ENCODE assay signal across 8 cellular contexts in the genomic region with DNA sequence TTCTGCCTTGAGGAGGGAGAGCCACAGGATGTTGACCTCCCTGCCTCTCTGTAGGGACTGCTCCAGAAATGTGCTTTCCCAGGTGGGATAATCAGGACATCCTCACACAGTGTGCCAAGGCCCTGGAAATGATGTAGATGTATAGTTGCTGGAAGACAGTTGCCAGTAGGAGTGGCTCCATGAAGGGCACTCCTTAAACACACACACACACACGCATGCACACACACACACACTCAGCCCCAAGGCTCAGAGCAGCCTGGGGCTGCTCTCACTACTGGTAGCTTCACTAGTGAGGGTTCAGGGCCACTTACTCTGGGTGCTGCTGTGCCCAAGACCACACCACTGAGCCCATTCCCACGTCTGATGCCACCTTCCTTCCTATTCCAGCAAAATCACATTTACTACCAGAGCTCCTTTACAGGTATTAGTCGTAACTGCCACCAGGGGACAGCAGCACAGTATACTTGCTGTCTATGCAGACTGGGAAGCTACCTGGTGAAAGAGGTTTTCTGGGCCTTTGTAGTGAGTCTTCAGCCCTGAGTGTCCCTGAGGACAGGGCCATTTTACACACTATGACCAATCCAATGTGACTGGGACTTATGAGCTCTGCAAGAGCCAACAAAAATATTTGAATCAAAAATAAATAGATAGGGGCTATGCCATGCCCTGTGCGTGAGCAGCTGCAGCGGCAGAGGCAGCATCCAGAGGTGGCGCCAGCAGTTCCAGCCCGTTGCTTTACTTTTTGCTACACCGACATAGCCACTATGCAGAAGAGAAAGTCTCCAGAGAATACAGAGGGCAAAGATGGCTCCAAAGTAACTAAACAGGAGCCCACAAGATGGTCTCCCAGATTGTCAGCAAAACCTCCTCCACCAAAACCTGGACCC. TPM values are rescaled to one million over a fixed set of nuclear protein-coding genes. Genes with fewer than 3 reads are reported as not detected.
DNase-seq lines count a peak whose midpoint lies in the region; ATAC-seq and TF ChIP-seq lines count a peak whose summit lies in the region.

No MANE protein-coding gene starts in this region.

- no peaks in the 10 kb centered on the region for H3K27me3 Mint-ChIP-seq in activated T-helper 17 cell treated with anti-CD3 and anti-CD28 coated beads, Interleukin-2, amount 50 U/mL, for 72 hours

- H3K4me3 ChIP-seq in LNCaP clone FGC (ENCODE audit: low read depth, low read length) (no peak overlapping the region), mesendoderm (ENCODE audit: low read length) (no peak overlapping the region)

- DNase-seq in GM10248 (ENCODE audit: extremely low spot score) (peak; percentile 23), LNCaP clone FGC (ENCODE audit: low read depth) (no peak), mesendoderm (peak; percentile 2), CD1c-positive myeloid dendritic cell (ENCODE audit: extremely low spot score) (no peak), Kasumi-1 (lab: John Stamatoyannopoulos, UW) (no peak)

- no peak overlapping the region for H2BK15ac ChIP-seq in mesendoderm (replicated peaks; ENCODE audit: low read depth)

- H3K56ac ChIP-seq in mesendoderm (ENCODE audit: low read length) = no peak overlapping the region

- no peak overlapping the region for H3K4me2 ChIP-seq in mesendoderm (ENCODE audit: low read length)

- H2AK5ac ChIP-seq in mesendoderm (ENCODE audit: low read length) = no peak overlapping the region

- POLR2A ChIA-PET in GM10248 (lab: Yijun Ruan, JAX) = no interaction called here

- no peaks in the 10 kb centered on the region for H3K79me2 ChIP-seq in mesendoderm (ENCODE audit: control insufficient read depth, insufficient read depth, low read length)

- H3K36me3 Mint-ChIP-seq in activated T-helper 17 cell treated with anti-CD3 and anti-CD28 coated beads, Interleukin-2, amount 50 U/mL, for 72 hours (ENCODE audit: low read depth) = no peaks in the 10 kb centered on the region

- no peak overlapping the region for H3K4me3 Mint-ChIP-seq in activated T-helper 17 cell treated with anti-CD3 and anti-CD28 coated beads, Interleukin-2, amount 50 U/mL, for 72 hours

- H3K27me3 ChIP-seq in mesendoderm (ENCODE audit: insufficient read depth, low read length, poor library complexity) = no peaks in the 10 kb centered on the region

- H3K4ac ChIP-seq in mesendoderm (ENCODE audit: low read depth, low read length) = no peak overlapping the region

- H4K5ac ChIP-seq in mesendoderm (ENCODE audit: low read length) = no peak overlapping the region

- no peak overlapping the region for H3K27ac ChIP-seq in mesendoderm (ENCODE audit: low read depth, low read length)

- no peak overlapping the region for H2BK120ac ChIP-seq in mesendoderm (ENCODE audit: low read depth, low read length)

- H3K27ac Mint-ChIP-seq in activated T-helper 17 cell treated with anti-CD3 and anti-CD28 coated beads, Interleukin-2, amount 50 U/mL, for 72 hours = no peak overlapping the region

- H3K4me1 ChIP-seq in mesendoderm (ENCODE audit: control insufficient read depth, low read depth, low read length) = no peaks in the 10 kb centered on the region

- H3K9me3 Mint-ChIP-seq in activated T-helper 17 cell treated with anti-CD3 and anti-CD28 coated beads, Interleukin-2, amount 50 U/mL, for 72 hours = no peaks in the 10 kb centered on the region

- H2BK5ac ChIP-seq in mesendoderm (ENCODE audit: low read length) = no peak overlapping the region

- no peak overlapping the region for H3K23ac ChIP-seq in mesendoderm (ENCODE audit: low read length)

- no peak overlapping the region for H3K9ac ChIP-seq in mesendoderm (ENCODE audit: low read length)

- H3K18ac ChIP-seq in mesendoderm (ENCODE audit: low read length) = no peak overlapping the region

- H3K36me3 ChIP-seq in mesendoderm (ENCODE audit: control insufficient read depth, insufficient read depth, low read length) = no peaks in the 10 kb centered on the region

- CTCF ChIA-PET in GM10248 (lab: Yijun Ruan, JAX) = interaction anchor here (0.7 to 2.4 kb wide), 7 partner anchors 9 to 60 kb away, joined by 3 to 24 read pairs (median 3); no protein-coding TSS in a partner anchor

- H4K8ac ChIP-seq in mesendoderm (ENCODE audit: low read depth, low read length) = no peak overlapping the region

- H3K79me1 ChIP-seq in mesendoderm (ENCODE audit: low read length) = no peaks in the 10 kb centered on the region

- ATAC-seq in activated T-helper 17 cell treated with anti-CD3 and anti-CD28 coated beads, Interleukin-2, amount 50 U/mL, for 72 hours (replicated peaks) = peak; percentile 35
- ATAC-seq in GM19452 (IDR thresholded peaks at IDR 0.05; ENCODE audit: unreplicated experiment) (no peak), GM18520 (IDR thresholded peaks at IDR 0.05; ENCODE audit: unreplicated experiment) (no peak)

- H3K4me1 Mint-ChIP-seq in activated T-helper 17 cell treated with anti-CD3 and anti-CD28 coated beads, Interleukin-2, amount 50 U/mL, for 72 hours = peaks cover 11% of the 10 kb centered on the region

- WGBS in mesendoderm (ENCODE audit: extremely low coverage, insufficient coverage, low lambda C conversion rate) = no CpG with 5 or more reads among the region's 8 CpGs

- peak; percentile 0 for TF ChIP-seq CTCF in GM10248 (IDR thresholded peaks at IDR 0.05; ENCODE audit: control extremely low read depth, extremely low read depth, low read depth, missing control alignments)
- peak; percentile 76 for TF ChIP-seq CTCF in LNCaP clone FGC (IDR thresholded peaks at IDR 0.05; ENCODE audit: control insufficient read depth, extremely low read depth, insufficient read depth)

RNA-seq across cellular contexts. Expression of a gene that starts 15.0 kb away (rescaled TPM):
- not detected for total RNA-seq in activated T-helper 17 cell treated with anti-CD3 and anti-CD28 coated beads, Interleukin-2, amount 50 U/mL, for 72 hours
- not detected for polyA plus RNA-seq in mesendoderm (2013, experiment 1 of 2)
- not detected for polyA plus RNA-seq in mesendoderm (2013, experiment 2 of 2)

RNA-seq across cellular contexts. Expression of a gene that starts 39.2 kb away (rescaled TPM):
- not detected for total RNA-seq in activated T-helper 17 cell treated with anti-CD3 and anti-CD28 coated beads, Interleukin-2, amount 50 U/mL, for 72 hours
- not detected for polyA plus RNA-seq in mesendoderm (2013, experiment 1 of 2)
- polyA plus RNA-seq in mesendoderm (2013, experiment 2 of 2) = not detected

Comparison
In these comparisons a context has a peak if more than half of its experiments do, and no peak if none do; other contexts are left out.
1. DNase-seq: peak in GM10248 (single experiment) and mesendoderm (single experiment); none in LNCaP clone FGC (single experiment), CD1c-positive myeloid dendritic cell (single experiment) and Kasumi-1 (0 of 2).